In genomic region chr17:55750750-55751641, GRCh38 we compare ENCODE assay signal across 8 cellular contexts. TPM values are rescaled to one million over a fixed set of nuclear protein-coding genes. Genes with fewer than 3 reads are reported as not detected.
DNase-seq lines count a peak whose midpoint lies in the region; ATAC-seq and TF ChIP-seq lines count a peak whose summit lies in the region.

TSS of gene PCTP (plus strand) at chr17:55751051. CDS start at chr17:55751104, 53 bp downstream.

- DNase-seq in AG04449 (ENCODE audit: low read depth, low spot score) = no peak
- DNase-seq in NCI-H510A treated with DMSO at 0.1 percent for 48 hours (lab: John Stamatoyannopoulos, UW) = peak; percentile 95
- DNase-seq in activated CD4-positive, alpha-beta T cell treated with anti-CD3 and anti-CD28 coated beads, Interleukin-2, amount 10 ng/mL, durations not matched to agents 7 days and 5 days = peak; percentile 88
- DNase-seq in left lobe of liver (ENCODE audit: low spot score) = peak; percentile 97
- peak; percentile 75 for DNase-seq in stimulated activated CD4-positive, alpha-beta T cell treated with anti-CD3 and anti-CD28 coated beads, Interleukin-2, amount 100 ng/mL, for 4 hours (ENCODE audit: low read depth)

- H3K36me3 Mint-ChIP-seq in activated CD4-positive, alpha-beta T cell treated with anti-CD3 and anti-CD28 coated beads, Interleukin-2, amount 10 ng/mL, durations not matched to agents 7 days and 5 days (ENCODE audit: low read depth) = no peaks in the 10 kb centered on the region
- peaks cover 23% of the 10 kb centered on the region for H3K36me3 Mint-ChIP-seq in dendritic cell treated with granulocyte-macrophage colony-stimulating factor and Interleukin-4, amounts not matched to agents 40 ng/mL and 50 ng/mL, for 4 days (ENCODE audit: low read depth)

- POLR2A ChIA-PET in AG04449 (lab: Yijun Ruan, JAX) = interaction anchor here (1.5 kb wide), 3 partner anchors 10 to 18 kb away, joined by 4 to 13 read pairs (median 10); no protein-coding TSS in a partner anchor
- POLR2A ChIA-PET in activated CD4-positive, alpha-beta T cell treated with anti-CD3 and anti-CD28 coated beads, Interleukin-2, amount 10 ng/mL, durations not matched to agents 7 days and 5 days (lab: Charles Lee) = no interaction called here

- peak within 1 kb of the TSS; percentile 71 for H3K4me3 Mint-ChIP-seq in activated CD4-positive, alpha-beta T cell treated with anti-CD3 and anti-CD28 coated beads, Interleukin-2, amount 10 ng/mL, durations not matched to agents 7 days and 5 days
- H3K4me3 Mint-ChIP-seq in dendritic cell treated with granulocyte-macrophage colony-stimulating factor and Interleukin-4, amounts not matched to agents 40 ng/mL and 50 ng/mL, for 4 days = peak within 1 kb of the TSS; percentile 85

- TF ChIP-seq CTCF in AG04449 (IDR thresholded peaks at IDR 0.05; ENCODE audit: insufficient read depth, low read length, missing control alignments) = peak; percentile 70

- peaks cover 14% of the 10 kb centered on the region for H3K4me1 Mint-ChIP-seq in activated CD4-positive, alpha-beta T cell treated with anti-CD3 and anti-CD28 coated beads, Interleukin-2, amount 10 ng/mL, durations not matched to agents 7 days and 5 days
- H3K4me1 Mint-ChIP-seq in dendritic cell treated with granulocyte-macrophage colony-stimulating factor and Interleukin-4, amounts not matched to agents 40 ng/mL and 50 ng/mL, for 4 days (ENCODE audit: low read depth) = peaks cover 23% of the 10 kb centered on the region

- peak within 1 kb of the TSS; percentile 84 for H3K4me3 ChIP-seq in AG04449 (ENCODE audit: low read depth, low read length)

- intact Hi-C loops in dendritic cell treated with granulocyte-macrophage colony-stimulating factor and Interleukin-4, amounts not matched to agents 40 ng/mL and 50 ng/mL, for 4 days (cut with micrococcal nuclease) = loop anchor here (10.0 kb wide), 1 partner anchor 776 kb away; no protein-coding TSS in a partner anchor

- no peaks in the 10 kb centered on the region for H3K9me3 Mint-ChIP-seq in activated CD4-positive, alpha-beta T cell treated with anti-CD3 and anti-CD28 coated beads, Interleukin-2, amount 10 ng/mL, durations not matched to agents 7 days and 5 days
- H3K9me3 Mint-ChIP-seq in dendritic cell treated with granulocyte-macrophage colony-stimulating factor and Interleukin-4, amounts not matched to agents 40 ng/mL and 50 ng/mL, for 4 days = no peaks in the 10 kb centered on the region

- ATAC-seq in GM18867 (IDR thresholded peaks at IDR 0.05; ENCODE audit: unreplicated experiment) (peak; percentile 99), HG03097 (IDR thresholded peaks at IDR 0.05; ENCODE audit: low FRiP score, unreplicated experiment) (peak; percentile 100), left lobe of liver (peak; percentile 95)

- peak within 1 kb of the TSS; percentile 76 for H3K27ac Mint-ChIP-seq in activated CD4-positive, alpha-beta T cell treated with anti-CD3 and anti-CD28 coated beads, Interleukin-2, amount 10 ng/mL, durations not matched to agents 7 days and 5 days
- peak within 1 kb of the TSS; percentile 85 for H3K27ac Mint-ChIP-seq in dendritic cell treated with granulocyte-macrophage colony-stimulating factor and Interleukin-4, amounts not matched to agents 40 ng/mL and 50 ng/mL, for 4 days

- peaks cover 27% of the 10 kb centered on the region for H3K27me3 Mint-ChIP-seq in activated CD4-positive, alpha-beta T cell treated with anti-CD3 and anti-CD28 coated beads, Interleukin-2, amount 10 ng/mL, durations not matched to agents 7 days and 5 days
- no peaks in the 10 kb centered on the region for H3K27me3 Mint-ChIP-seq in dendritic cell treated with granulocyte-macrophage colony-stimulating factor and Interleukin-4, amounts not matched to agents 40 ng/mL and 50 ng/mL, for 4 days

- CTCF ChIA-PET in AG04449 (lab: Yijun Ruan, JAX) = interaction anchor here (0.6 to 3.8 kb wide), 16 partner anchors 9 to 237 kb away, joined by 3 to 52 read pairs (median 5); no protein-coding TSS in a partner anchor
- CTCF ChIA-PET in activated CD4-positive, alpha-beta T cell treated with anti-CD3 and anti-CD28 coated beads, Interleukin-2, amount 10 ng/mL, durations not matched to agents 7 days and 5 days (lab: Charles Lee) = interaction anchor here (1.0 to 1.6 kb wide), 4 partner anchors 16 to 237 kb away, joined by 3 to 7 read pairs (median 3); no protein-coding TSS in a partner anchor

RNA-seq across cellular contexts. Expression of gene PCTP, which starts in this region (rescaled TPM):
- total RNA-seq in activated CD4-positive, alpha-beta T cell treated with anti-CD3 and anti-CD28 coated beads, Interleukin-2, amount 10 ng/mL, durations not matched to agents 7 days and 5 days = 1 to 10 TPM; 6.5 TPM
- total RNA-seq in left lobe of liver = 74.1 TPM
